17 cellular contexts compared by ENCODE assay signal in genomic region chr15:100593431-100593830, GRCh38. TPM values are rescaled to one million over a fixed set of nuclear protein-coding genes. Genes with fewer than 3 reads are reported as not detected.
DNase-seq lines count a peak whose midpoint lies in the region; ATAC-seq, FAIRE-seq and TF ChIP-seq lines count a peak whose summit lies in the region.
"Had no signal": no experiment of that assay in that cellular context is flagged by ENCODE, and none has a peak within 500 bp of the region (broad histone marks: within the 10 kb centered on the region; RNA-seq: fewer than 3 reads in every experiment).

No MANE protein-coding gene starts in this region.

- TF ChIP-seq CTCF in CD8-positive, alpha-beta T cell (IDR thresholded peaks at IDR 0.05): no peak
- TF ChIP-seq CTCF in activated CD8-positive, alpha-beta T cell treated with anti-CD3 and anti-CD28 coated beads for 36 hours (IDR thresholded peaks at IDR 0.05): no peak
- no peak for TF ChIP-seq CTCF in K562 (IDR thresholded peaks at IDR 0.05 in 2 of 3, conservative IDR thresholded peaks at IDR 0.05 in 1 of 3; ENCODE audit: insufficient read depth in 2 of 3, low read depth in 1 of 3, low read length in 3 of 3)

- no TSS peak for BruUV-seq in K562 (replicated peaks; lab: Mats Ljungman, UMichigan)

- H3K9me3 Mint-ChIP-seq in activated T-cell treated with anti-CD3 and anti-CD28 coated beads, Interleukin-2, amount 50 U/mL, for 24 hours: peaks cover 17% of the 10 kb centered on the region
- no peaks in the 10 kb centered on the region for H3K9me3 Mint-ChIP-seq in activated T-cell treated with anti-CD3 and anti-CD28 coated beads, Interleukin-2, amount 50 U/mL, for 4 hours
- H3K9me3 Mint-ChIP-seq in CD8-positive, alpha-beta T cell: no peaks in the 10 kb centered on the region
- H3K9me3 Mint-ChIP-seq in activated CD8-positive, alpha-beta T cell treated with anti-CD3 and anti-CD28 coated beads for 36 hours: peaks cover 20% of the 10 kb centered on the region

- POLR2A ChIA-PET in CD8-positive, alpha-beta T cell (lab: Charles Lee): interaction anchor here (1.0 kb wide), 1 partner anchor 8 kb away, joined by 3 read pairs; the partner anchor contains the start of gene LINS1
- POLR2A ChIA-PET in activated CD8-positive, alpha-beta T cell treated with anti-CD3 and anti-CD28 coated beads for 36 hours (lab: Charles Lee): no interaction called here
- POLR2A ChIA-PET in K562 (lab: Yijun Ruan, JAX): no interaction called here

- no peak overlapping the region for H3K4me2 ChIP-seq in K562 (ENCODE audit: insufficient read depth, low read length)

- no peak for ATAC-seq in activated T-cell treated with anti-CD3 and anti-CD28 coated beads, Interleukin-2, amount 50 U/mL, for 4 hours
- no peak for ATAC-seq in CD8-positive, alpha-beta T cell
- no peak for ATAC-seq in activated CD8-positive, alpha-beta T cell treated with anti-CD3 and anti-CD28 coated beads for 36 hours
- no peak for ATAC-seq in K562
- no peak for ATAC-seq in GM19395 (IDR thresholded peaks at IDR 0.05; ENCODE audit: unreplicated experiment)

- no peak overlapping the region for H3K27ac ChIP-seq in CD8-positive, alpha-beta T cell (ENCODE audit: low read depth, low read length)
- no peak overlapping the region for H3K27ac ChIP-seq in K562 (ENCODE audit: extremely low read depth, low read depth, low read length)
- H3K27ac ChIP-seq: Peyer's patch had no signal

- H3K27me3 ChIP-seq in CD8-positive, alpha-beta T cell (ENCODE audit: insufficient read depth, low read length): no peaks in the 10 kb centered on the region
- H3K27me3 ChIP-seq in K562 (ENCODE audit: control insufficient read depth in 2 of 2, insufficient read depth in 2 of 2, low read length in 2 of 2): no peaks in the 10 kb centered on the region
- H3K27me3 ChIP-seq: Peyer's patch had no signal

- H3K36me3 ChIP-seq in CD8-positive, alpha-beta T cell (ENCODE audit: insufficient read depth, low read length): no peaks in the 10 kb centered on the region
- peaks cover 25% of the 10 kb centered on the region; the same call in 2 of the 3 replicates for H3K36me3 ChIP-seq in K562 (ENCODE audit: control insufficient read depth, insufficient read depth, low read length)
- H3K36me3 ChIP-seq: Peyer's patch had no signal

- peak overlapping the region; percentile 84 for H3K27ac Mint-ChIP-seq in activated T-cell treated with anti-CD3 and anti-CD28 coated beads, Interleukin-2, amount 50 U/mL, for 24 hours
- peak overlapping the region; percentile 84 for H3K27ac Mint-ChIP-seq in CD8-positive, alpha-beta T cell
- H3K27ac Mint-ChIP-seq in activated CD8-positive, alpha-beta T cell treated with anti-CD3 and anti-CD28 coated beads for 36 hours: peak overlapping the region; percentile 81

- peaks cover 82% of the 10 kb centered on the region for H3K4me1 Mint-ChIP-seq in activated T-cell treated with anti-CD3 and anti-CD28 coated beads, Interleukin-2, amount 50 U/mL, for 24 hours (ENCODE audit: low read depth)
- peaks cover 77% of the 10 kb centered on the region for H3K4me1 Mint-ChIP-seq in activated T-cell treated with anti-CD3 and anti-CD28 coated beads, Interleukin-2, amount 50 U/mL, for 4 hours (ENCODE audit: low read depth)
- H3K4me1 Mint-ChIP-seq in CD8-positive, alpha-beta T cell (ENCODE audit: low read depth): peaks cover 81% of the 10 kb centered on the region
- peaks cover 71% of the 10 kb centered on the region for H3K4me1 Mint-ChIP-seq in activated CD8-positive, alpha-beta T cell treated with anti-CD3 and anti-CD28 coated beads for 36 hours (ENCODE audit: low read depth)

- TF ChIP-seq POLR2A in K562 (conservative IDR thresholded peaks at IDR 0.05): no peak

- intact Hi-C loops in CD8-positive, alpha-beta T cell (cut with DNase I, micrococcal nuclease): no loop called here
- intact Hi-C loops in activated CD8-positive, alpha-beta T cell treated with anti-CD3 and anti-CD28 coated beads for 36 hours (cut with micrococcal nuclease): no loop called here
- intact Hi-C loops in K562 (cut with micrococcal nuclease): no loop called here
- intact Hi-C loops in head of caudate nucleus (cut with DNase I): no loop called here

- no peak overlapping the region for H3K4me3 Mint-ChIP-seq in activated T-cell treated with anti-CD3 and anti-CD28 coated beads, Interleukin-2, amount 50 U/mL, for 24 hours
- H3K4me3 Mint-ChIP-seq in activated T-cell treated with anti-CD3 and anti-CD28 coated beads, Interleukin-2, amount 50 U/mL, for 4 hours: no peak overlapping the region
- H3K4me3 Mint-ChIP-seq in CD8-positive, alpha-beta T cell: no peak overlapping the region
- H3K4me3 Mint-ChIP-seq in activated CD8-positive, alpha-beta T cell treated with anti-CD3 and anti-CD28 coated beads for 36 hours: no peak overlapping the region

- in situ Hi-C loops in K562 (cut with MboI): no loop called here

- H3K9me1 ChIP-seq in K562 (ENCODE audit: control insufficient read depth, insufficient read depth, low read length): no peaks in the 10 kb centered on the region

- H3K4me1 ChIP-seq in CD8-positive, alpha-beta T cell (ENCODE audit: insufficient read depth, low read length): peaks cover 65% of the 10 kb centered on the region
- H3K4me1 ChIP-seq in K562 (replicated peaks in 1 of 2; ENCODE audit: control insufficient read depth in 2 of 2, insufficient read depth in 2 of 2, low read length in 2 of 2): peaks cover 4 to 30% of the 10 kb centered on the region in 2 experiments
- H3K4me1 ChIP-seq: Peyer's patch had no signal

- H3K27me3 Mint-ChIP-seq in activated T-cell treated with anti-CD3 and anti-CD28 coated beads, Interleukin-2, amount 50 U/mL, for 24 hours: no peaks in the 10 kb centered on the region
- H3K27me3 Mint-ChIP-seq in activated T-cell treated with anti-CD3 and anti-CD28 coated beads, Interleukin-2, amount 50 U/mL, for 4 hours (ENCODE audit: low read depth): no peaks in the 10 kb centered on the region
- H3K27me3 Mint-ChIP-seq in CD8-positive, alpha-beta T cell (ENCODE audit: low read depth): no peaks in the 10 kb centered on the region
- H3K27me3 Mint-ChIP-seq in activated CD8-positive, alpha-beta T cell treated with anti-CD3 and anti-CD28 coated beads for 36 hours: no peaks in the 10 kb centered on the region

- no peak overlapping the region for H3K9ac ChIP-seq in K562 (ENCODE audit: insufficient read depth in 1 of 2, low read depth in 2 of 2, low read length in 2 of 2)

- WGBS in K562 (ENCODE audit: insufficient coverage, low coverage, missing lambda C conversion rate): 93% methylated on average over 2 of the region's 2 CpGs

- peaks cover 88% of the 10 kb centered on the region for H3K36me3 Mint-ChIP-seq in activated T-cell treated with anti-CD3 and anti-CD28 coated beads, Interleukin-2, amount 50 U/mL, for 24 hours (ENCODE audit: low read depth)
- H3K36me3 Mint-ChIP-seq in activated T-cell treated with anti-CD3 and anti-CD28 coated beads, Interleukin-2, amount 50 U/mL, for 4 hours (ENCODE audit: insufficient read depth): peaks cover 26% of the 10 kb centered on the region
- peaks cover 22% of the 10 kb centered on the region for H3K36me3 Mint-ChIP-seq in CD8-positive, alpha-beta T cell
- H3K36me3 Mint-ChIP-seq in activated CD8-positive, alpha-beta T cell treated with anti-CD3 and anti-CD28 coated beads for 36 hours (ENCODE audit: low read depth): peaks cover 70% of the 10 kb centered on the region

- H3K4me3 ChIP-seq in CD8-positive, alpha-beta T cell (ENCODE audit: low read depth, low read length): no peak overlapping the region
- no peak overlapping the region for H3K4me3 ChIP-seq in K562
- H3K4me3 ChIP-seq: Peyer's patch had no signal

- no peak for FAIRE-seq in K562 (lab: Jason Lieb, UNC)

- no peak for DNase-seq in activated T-cell treated with anti-CD3 and anti-CD28 coated beads, Interleukin-2, amount 50 U/mL, for 24 hours
- no peak for DNase-seq in activated T-cell treated with anti-CD3 and anti-CD28 coated beads, Interleukin-2, amount 50 U/mL, for 4 hours
- DNase-seq in CD8-positive, alpha-beta T cell: no peak
- no peak for DNase-seq in activated CD8-positive, alpha-beta T cell treated with anti-CD3 and anti-CD28 coated beads for 36 hours
- DNase-seq in K562 (ENCODE audit: extremely low read depth in 1 of 4, low spot score in 3 of 4): no peak
- DNase-seq in head of caudate nucleus: no peak
- DNase-seq: ACHN; C1 segment of cervical spinal cord; COR-L47; DMS 273 treated with DMSO at 0.1 percent for 48 hours; DND-41; KBM-7; NCI-H1105; NCI-H2081; NK-92 treated with Interleukin-12 subunit alpha and Interleukin-12 subunit beta, amount 100 ng/mL, for 24 hours; Peyer's patch had no signal

- TF ChIP-seq EP300 in K562 (IDR thresholded peaks at IDR 0.05; ENCODE audit: low read length): no peak

- no peak overlapping the region for H2AFZ ChIP-seq in K562 (ENCODE audit: low read depth, low read length)

- H3K79me2 ChIP-seq in K562 (ENCODE audit: control insufficient read depth, insufficient read depth, low read length): peaks cover 98% of the 10 kb centered on the region

- CTCF ChIA-PET in CD8-positive, alpha-beta T cell (lab: Charles Lee): interaction anchor here (1.4 kb wide), 1 partner anchor 243 kb away, joined by 4 read pairs; no protein-coding TSS in a partner anchor
- CTCF ChIA-PET in activated CD8-positive, alpha-beta T cell treated with anti-CD3 and anti-CD28 coated beads for 36 hours (lab: Charles Lee): interaction anchor here (1.0 to 1.3 kb wide), 2 partner anchors 21 to 243 kb away, joined by 4 to 5 read pairs; no protein-coding TSS in a partner anchor
- CTCF ChIA-PET in K562 (lab: Yijun Ruan, JAX; ENCODE audit: low intra/inter-chr PET ratio): no interaction called here

- H3K9me3 ChIP-seq in CD8-positive, alpha-beta T cell (ENCODE audit: low read length): peaks cover 7% of the 10 kb centered on the region
- H3K9me3 ChIP-seq in K562 (replicated peaks; ENCODE audit: control insufficient read depth, insufficient read depth, low read depth, low read length): no peaks in the 10 kb centered on the region

- no peaks in the 10 kb centered on the region for H4K20me1 ChIP-seq in K562 (replicated peaks; ENCODE audit: control insufficient read depth, insufficient read depth, low read length)

- no peak for TF ChIP-seq RAD21 in K562 (CRISPR knock-in tag; conservative IDR thresholded peaks at IDR 0.05 in 1 of 2, IDR thresholded peaks at IDR 0.05 in 1 of 2)

RNA-seq across cellular contexts. Expression of gene LINS1, which starts 8.6 kb away (rescaled TPM):
- 10 to 100 TPM; 47.9 to 56.7 (median 51.9) TPM for total RNA-seq in activated T-cell treated with anti-CD3 and anti-CD28 coated beads, Interleukin-2, amount 50 U/mL, for 4 hours
- total RNA-seq in CD8-positive, alpha-beta T cell: 10 to 100 TPM; 42.8 to 45.9 TPM
- total RNA-seq in activated CD8-positive, alpha-beta T cell treated with anti-CD3 and anti-CD28 coated beads for 36 hours: 10 to 100 TPM; 28.7 to 29.4 TPM
- 87.8 and 153 TPM in 2 replicates for total RNA-seq in K562 (2011; cell fraction: chromatin; rRNA removed; ENCODE audit: low replicate concordance)
- total RNA-seq in K562 (2011; cell fraction: nucleolus; rRNA removed): 34.2 and 36.7 TPM in 2 replicates
- total RNA-seq in K562 (2011; cell fraction: nucleoplasm; rRNA removed): 60.3 and 95.4 TPM in 2 replicates
- total RNA-seq in K562 (2014; rRNA removed) (13.8 and 15.4 TPM in 2 replicates), K562 (2014; rRNA removed; fragmentation: Illumina TruSeq; extraction: Trizol) (29.0 and 32.4 TPM in 2 replicates), K562 (2015; rRNA removed; fragmentation: Illumina TruSeq; extraction: Trizol) (22.7 and 23.5 TPM in 2 replicates), K562 (2021) (21.4 and 21.5 TPM in 2 replicates)
- polyA plus RNA-seq in K562 (2011; rRNA removed) (29.9 and 30.6 TPM in 2 replicates), K562 (2014; fragmentation: Illumina TruSeq; extraction: Trizol) (24.6 and 27.3 TPM in 2 replicates), K562 (2014; fragmentation: Nextera tagmentation; extraction: Ambion mirVana) (10 to 100 TPM; 28.9 to 31.4 TPM), K562 (2014; rRNA removed) (18.5 and 21.5 TPM in 2 replicates)
- polyA plus RNA-seq in K562 (2011; cell fraction: cytosol; rRNA removed): 6.2 and 13.3 TPM in 2 replicates
- 64.9 and 74.1 TPM in 2 replicates for polyA plus RNA-seq in K562 (2011; cell fraction: nucleus; rRNA removed)
- polyA plus RNA-seq in K562 (2012): 14.5 and 17.7 TPM in 2 replicates
- 46.1 and 56.9 TPM in 2 replicates for polyA minus RNA-seq in K562 (2011; rRNA and poly(A)+ RNA removed)
- 17.2 and 29.3 TPM in 2 replicates for polyA minus RNA-seq in K562 (2011; cell fraction: cytosol; rRNA and poly(A)+ RNA removed)
- 35.5 and 57.6 TPM in 2 replicates for polyA minus RNA-seq in K562 (2011; cell fraction: nucleus; rRNA and poly(A)+ RNA removed)

RNA-seq across cellular contexts. Expression of gene ASB7, which starts 9.0 kb away (rescaled TPM):
- total RNA-seq in activated T-cell treated with anti-CD3 and anti-CD28 coated beads, Interleukin-2, amount 50 U/mL, for 4 hours: 10 to 100 TPM; 12.1 to 16.0 (median 15.5) TPM
- 10 to 100 TPM; 17.2 to 19.9 TPM for total RNA-seq in CD8-positive, alpha-beta T cell
- total RNA-seq in activated CD8-positive, alpha-beta T cell treated with anti-CD3 and anti-CD28 coated beads for 36 hours: 10 to 100 TPM; 15.7 to 18.4 TPM
- 24.7 and 30.7 TPM in 2 replicates for total RNA-seq in K562 (2011; cell fraction: chromatin; rRNA removed; ENCODE audit: low replicate concordance)
- 8.3 and 9.0 TPM in 2 replicates for total RNA-seq in K562 (2011; cell fraction: nucleolus; rRNA removed)
- 14.7 and 15.6 TPM in 2 replicates for total RNA-seq in K562 (2011; cell fraction: nucleoplasm; rRNA removed)
- total RNA-seq in K562 (2014; rRNA removed) (7.5 and 7.6 TPM in 2 replicates), K562 (2014; rRNA removed; fragmentation: Illumina TruSeq; extraction: Trizol) (7.7 and 9.0 TPM in 2 replicates), K562 (2015; rRNA removed; fragmentation: Illumina TruSeq; extraction: Trizol) (6.7 and 6.8 TPM in 2 replicates), K562 (2021) (8.6 and 10.1 TPM in 2 replicates)
- polyA plus RNA-seq in K562 (2011; rRNA removed) (7.4 and 8.6 TPM in 2 replicates), K562 (2014; fragmentation: Illumina TruSeq; extraction: Trizol) (5.6 and 5.7 TPM in 2 replicates), K562 (2014; fragmentation: Nextera tagmentation; extraction: Ambion mirVana) (1 to 10 TPM; 1.8 to 2.7 TPM), K562 (2014; rRNA removed) (5.2 and 5.7 TPM in 2 replicates)
- polyA plus RNA-seq in K562 (2011; cell fraction: cytosol; rRNA removed): 4.7 and 4.9 TPM in 2 replicates
- polyA plus RNA-seq in K562 (2011; cell fraction: nucleus; rRNA removed): 7.9 and 8.3 TPM in 2 replicates
- polyA plus RNA-seq in K562 (2012): 3.9 and 4.9 TPM in 2 replicates
- polyA minus RNA-seq in K562 (2011; rRNA and poly(A)+ RNA removed): 26.7 and 28.2 TPM in 2 replicates
- 6.7 and 8.5 TPM in 2 replicates for polyA minus RNA-seq in K562 (2011; cell fraction: cytosol; rRNA and poly(A)+ RNA removed)
- polyA minus RNA-seq in K562 (2011; cell fraction: nucleus; rRNA and poly(A)+ RNA removed): 9.3 and 13.8 TPM in 2 replicates
